17 cellular contexts compared by ENCODE assay signal in the genomic region with DNA sequence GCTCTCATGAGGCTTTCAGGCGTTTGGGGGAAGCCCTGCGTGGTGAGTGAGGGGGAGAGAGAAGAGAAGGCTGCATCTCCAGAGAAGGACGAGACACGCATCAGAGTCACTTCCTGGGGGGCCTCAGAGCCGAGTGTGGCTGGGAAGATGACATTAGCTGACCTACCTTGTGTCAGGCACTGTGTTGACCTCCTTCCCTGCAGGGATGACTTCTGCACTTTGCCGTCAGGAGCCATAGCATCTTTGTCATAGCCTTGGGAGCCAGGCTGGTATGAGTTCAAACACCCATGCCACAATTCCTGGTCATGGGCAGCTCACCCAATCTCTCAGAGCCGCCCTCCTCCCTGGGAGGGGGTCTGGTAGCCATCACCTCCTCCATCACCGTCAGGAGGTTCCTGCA. TPM values are rescaled to one million over a fixed set of nuclear protein-coding genes. Genes with fewer than 3 reads are reported as not detected.
A peak's percentile ranks its signal among the peaks of the same experiment; 100 is the strongest.
DNase-seq lines count a peak whose midpoint lies in the region; ATAC-seq and TF ChIP-seq lines count a peak whose summit lies in the region.
"Had no signal": no experiment of that assay in that cellular context is flagged by ENCODE, and none has a peak within 500 bp of the region (broad histone marks: within the 10 kb centered on the region; RNA-seq: fewer than 3 reads in every experiment).

No MANE protein-coding gene starts in this region.

- peak overlapping the region; percentile 52 for H3K27ac ChIP-seq in caudate nucleus (ENCODE audit: low read depth, low read length)
- H3K27ac ChIP-seq in mesodermal cell (ENCODE audit: low read depth, low read length, severe bottlenecking): peak overlapping the region; percentile 97
- no peak overlapping the region for H3K27ac ChIP-seq in spleen
- H3K27ac ChIP-seq: SK-N-MC had no signal

- H3K36me3 ChIP-seq in mesodermal cell (ENCODE audit: control insufficient read depth, insufficient read depth, low read length) (peaks cover 4% of the 10 kb centered on the region), spleen (no peaks in the 10 kb centered on the region)

- H3K27me3 ChIP-seq in spleen (replicated peaks in 1 of 7): peaks cover 0 to 23% (median 0%) of the 10 kb centered on the region in 7 donors

- peak; percentile 32 for DNase-seq in CD14-positive monocyte (ENCODE audit: low spot score)
- no peak for DNase-seq in caudate nucleus (lab: John Stamatoyannopoulos, UW)
- peak; percentile 32 for DNase-seq in spleen
- DNase-seq in left colon: no peak
- no peak for DNase-seq in activated CD4-positive, alpha-beta T cell treated with anti-CD3 and anti-CD28 coated beads for 4 hours
- DNase-seq: activated T-cell treated with anti-CD3 and anti-CD28 coated beads, Interleukin-2, amount 50 U/mL, for 72 hours; GF-D8; hippocampal formation; MM.1S; NCI-H1930; NCI-H446 treated with DMSO at 0.1 percent for 48 hours; T1000 had no signal

- peaks cover 3 to 15% of the 10 kb centered on the region in 2 donors for H3K36me3 Mint-ChIP-seq in CD14-positive monocyte

- ATAC-seq in GM21423 (IDR thresholded peaks at IDR 0.05; ENCODE audit: unreplicated experiment) (no peak), left colon (no peak), HG03520 (IDR thresholded peaks at IDR 0.05; ENCODE audit: unreplicated experiment) (no peak)
- ATAC-seq: activated T-cell treated with anti-CD3 and anti-CD28 coated beads, Interleukin-2, amount 50 U/mL, for 72 hours had no signal

- H3K4me3 ChIP-seq in mesodermal cell (ENCODE audit: extremely low read depth, insufficient read depth, low read length, poor library complexity, severe bottlenecking) (no peak overlapping the region), spleen (no peak overlapping the region)
- H3K4me3 ChIP-seq: SK-N-MC had no signal

- no peak overlapping the region for H3K27ac Mint-ChIP-seq in CD14-positive monocyte
- H3K27ac Mint-ChIP-seq: activated T-cell treated with anti-CD3 and anti-CD28 coated beads, Interleukin-2, amount 50 U/mL, for 72 hours had no signal

- H3K9me3 ChIP-seq in mesodermal cell (ENCODE audit: control insufficient read depth, low read length) (no peaks in the 10 kb centered on the region), spleen (peaks cover 0 to 27% (median 25%) of the 10 kb centered on the region in 8 donors)

- H3K9me3 Mint-ChIP-seq in CD14-positive monocyte: peaks cover 15 to 24% (median 17%) of the 10 kb centered on the region in 7 donors

- TF ChIP-seq CTCF in CD14-positive monocyte (IDR thresholded peaks at IDR 0.05): no peak
- no peak for TF ChIP-seq CTCF in spleen (IDR thresholded peaks at IDR 0.05 in 8 of 11, conservative IDR thresholded peaks at IDR 0.05 in 3 of 11)

- peaks cover 25% of the 10 kb centered on the region for H3K4me1 ChIP-seq in mesodermal cell (ENCODE audit: control insufficient read depth, insufficient read depth, low read length, poor library complexity, severe bottlenecking)
- H3K4me1 ChIP-seq in spleen: peaks cover 0 to 32% (median 16%) of the 10 kb centered on the region in 6 donors

- peaks cover 0 to 6% (median 0%) of the 10 kb centered on the region in 3 donors for H3K27me3 Mint-ChIP-seq in CD14-positive monocyte (ENCODE audit: low read depth in 3 of 3)

- no peak for TF ChIP-seq POLR2A in spleen (IDR thresholded peaks at IDR 0.05)

- H3K4me3 Mint-ChIP-seq in CD14-positive monocyte: no peak overlapping the region
- H3K4me3 Mint-ChIP-seq: activated T-cell treated with anti-CD3 and anti-CD28 coated beads, Interleukin-2, amount 50 U/mL, for 72 hours; nephron had no signal

- H3K4me1 Mint-ChIP-seq in CD14-positive monocyte: peaks cover 21% of the 10 kb centered on the region

- 76 to 78% methylated on average over 4 to 5 of the region's 8 CpGs for WGBS in mesodermal cell (ENCODE audit: insufficient coverage in 2 of 2), 2 experiments
- 59 to 71% (median 60%) methylated on average over 8 of the region's 8 CpGs for WGBS in spleen, 5 donors

- intact Hi-C loops in CD14-positive monocyte (cut with micrococcal nuclease) (no loop called here), spleen (cut with DNase I; ENCODE audit: low total_unique reads) (no loop called here), left colon (cut with DNase I, micrococcal nuclease) (no loop called here)

RNA-seq across cellular contexts. Expression of a gene that starts 17.3 kb away (rescaled TPM):
- polyA plus RNA-seq in CD14-positive monocyte (not detected), spleen (1 to 10 TPM in 1 of 3 donors, under 1 TPM in 2; 0.26 to 1.0 (median 0.49) TPM)
- polyA plus RNA-seq in mesodermal cell (2013, experiment 1 of 2): 13.9 TPM
- 12.6 TPM for polyA plus RNA-seq in mesodermal cell (2013, experiment 2 of 2)
- total RNA-seq in spleen (1 to 10 TPM in 6 of 7 donors, under 1 TPM in 1; 0.85 to 2.5 (median 1.6) TPM), left colon (10 to 100 TPM; 60.5 to 90.8 TPM)

Comparison
In these comparisons a context has a peak if more than half of its experiments do, and no peak if none do; other contexts are left out.
1. DNase-seq: peak in CD14-positive monocyte (single experiment) and spleen (single experiment); none in caudate nucleus (0 of 61), left colon (0 of 2) and activated CD4-positive, alpha-beta T cell treated with anti-CD3 and anti-CD28 coated beads for 4 hours (0 of 2).
2. H3K27ac ChIP-seq: peak in caudate nucleus (single experiment) and mesodermal cell (single experiment); none in spleen (0 of 8).
3. RNA of a gene that starts 17.3 kb away (total RNA-seq): 60.5 to 90.8 TPM in left colon; 0.85 to 2.5 TPM in spleen; every median in the first group is over 10 times any median in the second.